16 cellular contexts compared by ENCODE assay signal in the genomic region with DNA sequence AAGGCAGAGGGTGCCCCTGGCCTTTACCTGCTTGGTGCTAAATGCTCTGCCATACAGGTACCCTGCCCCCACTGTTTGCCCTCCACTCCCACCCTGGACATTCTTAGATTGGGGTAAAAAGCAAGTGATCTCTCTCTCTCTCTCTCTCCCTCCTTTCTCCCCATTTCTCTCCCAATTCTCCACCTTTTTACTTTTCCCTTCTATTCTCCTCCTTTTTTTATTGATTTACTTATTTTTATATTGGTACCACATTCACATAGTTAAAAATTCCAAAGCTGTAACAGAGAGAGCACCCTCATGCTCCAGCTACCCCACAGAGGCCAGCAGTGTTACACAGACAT. TPM values are rescaled to one million over a fixed set of nuclear protein-coding genes. Genes with fewer than 3 reads are reported as not detected.
DNase-seq lines count a peak whose midpoint lies in the region; ATAC-seq and TF ChIP-seq lines count a peak whose summit lies in the region.
"Had no signal": no experiment of that assay in that cellular context is flagged by ENCODE, and none has a peak within 500 bp of the region (broad histone marks: within the 10 kb centered on the region; RNA-seq: fewer than 3 reads in every experiment).

No MANE protein-coding gene starts in this region.

- no peak for ATAC-seq in natural killer cell
- no peak for ATAC-seq in natural killer cell treated with Interleukin-12 subunit alpha and Interleukin-12 subunit beta and Interleukin-15 and Interleukin-18, amount 100 ng/mL, for 72 hours
- no peak for ATAC-seq in CD8-positive, alpha-beta T cell
- ATAC-seq in HG03378 (IDR thresholded peaks at IDR 0.05; ENCODE audit: unreplicated experiment) = no peak
- ATAC-seq in left lobe of liver = no peak
- ATAC-seq: lower lobe of right lung had no signal

- H3K4me2 ChIP-seq in mesenchymal stem cell (ENCODE audit: low read length, poor library complexity, severe bottlenecking) = no peak overlapping the region

- peaks cover 16 to 27% of the 10 kb centered on the region in 2 donors for H3K4me1 Mint-ChIP-seq in natural killer cell
- peaks cover 6 to 9% of the 10 kb centered on the region in 2 donors for H3K4me1 Mint-ChIP-seq in natural killer cell treated with Interleukin-12 subunit alpha and Interleukin-12 subunit beta and Interleukin-15 and Interleukin-18, amount 100 ng/mL, for 72 hours (ENCODE audit: low read depth in 2 of 2)
- peaks cover 15% of the 10 kb centered on the region for H3K4me1 Mint-ChIP-seq in CD8-positive, alpha-beta T cell (ENCODE audit: low read depth)

- no peaks in the 10 kb centered on the region for H3K36me3 Mint-ChIP-seq in natural killer cell
- no peaks in the 10 kb centered on the region for H3K36me3 Mint-ChIP-seq in natural killer cell treated with Interleukin-12 subunit alpha and Interleukin-12 subunit beta and Interleukin-15 and Interleukin-18, amount 100 ng/mL, for 72 hours
- H3K36me3 Mint-ChIP-seq in CD8-positive, alpha-beta T cell = peaks cover 53% of the 10 kb centered on the region

- no peak overlapping the region for H2BK12ac ChIP-seq in mesenchymal stem cell (ENCODE audit: low read length in 2 of 2)

- H3K9me3 ChIP-seq in WERI-Rb-1 (ENCODE audit: severe bottlenecking) (no peaks in the 10 kb centered on the region), mesenchymal stem cell (ENCODE audit: control insufficient read depth, low read length) (no peaks in the 10 kb centered on the region)
- H3K9me3 ChIP-seq in CD8-positive, alpha-beta T cell (ENCODE audit: low read length) = no peaks in the 10 kb centered on the region
- H3K9me3 ChIP-seq: BE2C, lower lobe of right lung, SJCRH30 had no signal

- intact Hi-C loops in natural killer cell (cut with micrococcal nuclease) = no loop called here
- intact Hi-C loops in CD8-positive, alpha-beta T cell (cut with DNase I, micrococcal nuclease) = no loop called here

- H3K18ac ChIP-seq in mesenchymal stem cell (ENCODE audit: low read depth in 1 of 2, low read length in 2 of 2) = no peak overlapping the region

- H3K9ac ChIP-seq in mesenchymal stem cell (ENCODE audit: low read length) = no peak overlapping the region

- H3K4me3 ChIP-seq in WERI-Rb-1 (ENCODE audit: low read depth, low read length) (no peak overlapping the region), mesenchymal stem cell (ENCODE audit: insufficient read depth in 1 of 2, low read depth in 1 of 2, low read length in 2 of 2) (no peak overlapping the region)
- H3K4me3 ChIP-seq in CD8-positive, alpha-beta T cell (ENCODE audit: low read depth, low read length) = no peak overlapping the region
- H3K4me3 ChIP-seq: lower lobe of right lung, SJCRH30 had no signal

- H2AK5ac ChIP-seq in mesenchymal stem cell (ENCODE audit: low read length, severe bottlenecking) = peak overlapping the region; percentile 3

- H2BK120ac ChIP-seq in mesenchymal stem cell (ENCODE audit: low read depth, low read length) = no peak overlapping the region

- no peak for DNase-seq in natural killer cell
- DNase-seq in natural killer cell treated with Interleukin-12 subunit alpha and Interleukin-12 subunit beta and Interleukin-15 and Interleukin-18, amount 100 ng/mL, for 72 hours (ENCODE audit: low spot score) = no peak
- DNase-seq in WERI-Rb-1 = no peak
- no peak for DNase-seq in mesenchymal stem cell
- DNase-seq in stimulated activated CD4-positive, alpha-beta T cell treated with anti-CD3 and anti-CD28 coated beads, Interleukin-4, amount 100 ng/mL, for 24 hours = no peak
- no peak for DNase-seq in CD8-positive, alpha-beta T cell
- no peak for DNase-seq in left lobe of liver (ENCODE audit: low spot score)
- DNase-seq: activated B cell treated with CpG ODN at 0.5 μM for 24 hours; BE2C; central memory CD4-positive, alpha-beta T cell; erythroblast; lower lobe of right lung; NCI-H524; posterior cingulate gyrus; SJCRH30 had no signal

- H3K36me3 ChIP-seq in WERI-Rb-1 = peaks cover 68% of the 10 kb centered on the region
- peaks cover 73 to 76% of the 10 kb centered on the region in 2 experiments for H3K36me3 ChIP-seq in mesenchymal stem cell (ENCODE audit: control insufficient read depth in 1 of 2, insufficient read depth in 2 of 2, low read depth in 1 of 2, low read length in 2 of 2)
- H3K36me3 ChIP-seq in CD8-positive, alpha-beta T cell (ENCODE audit: insufficient read depth, low read length) = peaks cover 26% of the 10 kb centered on the region

- CTCF ChIA-PET in CD8-positive, alpha-beta T cell (lab: Charles Lee) = interaction anchor here (0.9 to 16.4 kb wide), 10 partner anchors 9 to 156 kb away, joined by 3 to 427 read pairs (median 5); partner anchors contain the start of gene ID1

- no peaks in the 10 kb centered on the region for H3K9me3 Mint-ChIP-seq in natural killer cell
- no peaks in the 10 kb centered on the region for H3K9me3 Mint-ChIP-seq in natural killer cell treated with Interleukin-12 subunit alpha and Interleukin-12 subunit beta and Interleukin-15 and Interleukin-18, amount 100 ng/mL, for 72 hours
- no peaks in the 10 kb centered on the region for H3K9me3 Mint-ChIP-seq in CD8-positive, alpha-beta T cell
- H3K9me3 Mint-ChIP-seq: activated B cell treated with CpG ODN at 0.5 μM for 24 hours had no signal

- no peak overlapping the region for H2BK5ac ChIP-seq in mesenchymal stem cell (ENCODE audit: low read depth, low read length, poor library complexity, severe bottlenecking)

- H3K14ac ChIP-seq in mesenchymal stem cell (ENCODE audit: low read length in 2 of 2) = no peak overlapping the region

- POLR2A ChIA-PET in CD8-positive, alpha-beta T cell (lab: Charles Lee) = interaction anchor here (0.8 to 1.3 kb wide), 2 partner anchors 37 to 45 kb away, joined by 4 read pairs; partner anchors contain the start of gene ID1

- H2AFZ ChIP-seq in mesenchymal stem cell (ENCODE audit: low read depth, low read length) = no peak overlapping the region

- H3K4me1 ChIP-seq in mesenchymal stem cell (ENCODE audit: control insufficient read depth, insufficient read depth, low read depth, low read length) = peaks cover 53% of the 10 kb centered on the region
- H3K4me1 ChIP-seq in CD8-positive, alpha-beta T cell (ENCODE audit: insufficient read depth, low read length) = peaks cover 7% of the 10 kb centered on the region

- H3K27ac Mint-ChIP-seq in natural killer cell = peak overlapping the region; percentile 39 to 69
- H3K27ac Mint-ChIP-seq in natural killer cell treated with Interleukin-12 subunit alpha and Interleukin-12 subunit beta and Interleukin-15 and Interleukin-18, amount 100 ng/mL, for 72 hours = no peak overlapping the region
- H3K27ac Mint-ChIP-seq in CD8-positive, alpha-beta T cell = no peak overlapping the region
- H3K27ac Mint-ChIP-seq: activated B cell treated with CpG ODN at 0.5 μM for 24 hours had no signal

- H3K27ac ChIP-seq in WERI-Rb-1 (peak overlapping the region; percentile 75), mesenchymal stem cell (ENCODE audit: low read length, poor library complexity, severe bottlenecking) (peak overlapping the region; percentile 0)
- H3K27ac ChIP-seq in CD8-positive, alpha-beta T cell (ENCODE audit: low read depth, low read length) = no peak overlapping the region
- H3K27ac ChIP-seq: lower lobe of right lung, SJCRH30 had no signal

- no peak overlapping the region for H3K4ac ChIP-seq in mesenchymal stem cell (ENCODE audit: low read depth in 1 of 2, low read length in 2 of 2)

- TF ChIP-seq CTCF in natural killer cell (IDR thresholded peaks at IDR 0.05) = no peak
- TF ChIP-seq CTCF in WERI-Rb-1 (IDR thresholded peaks at IDR 0.05; ENCODE audit: low read depth, low read length) = no peak
- no peak for TF ChIP-seq CTCF in CD8-positive, alpha-beta T cell (IDR thresholded peaks at IDR 0.05)

- H4K91ac ChIP-seq in mesenchymal stem cell (ENCODE audit: low read length) = peak overlapping the region; percentile 1

- H3K79me1 ChIP-seq in mesenchymal stem cell (replicated peaks; ENCODE audit: low read length, poor library complexity, severe bottlenecking) = peaks cover 21% of the 10 kb centered on the region

- no peak overlapping the region for H2BK15ac ChIP-seq in mesenchymal stem cell (ENCODE audit: low read depth, poor library complexity, severe bottlenecking)

- H3K4me3 Mint-ChIP-seq in natural killer cell = peak overlapping the region; percentile 9
- H3K4me3 Mint-ChIP-seq in natural killer cell treated with Interleukin-12 subunit alpha and Interleukin-12 subunit beta and Interleukin-15 and Interleukin-18, amount 100 ng/mL, for 72 hours = no peak overlapping the region
- H3K4me3 Mint-ChIP-seq in CD8-positive, alpha-beta T cell = no peak overlapping the region
- H3K4me3 Mint-ChIP-seq: activated B cell treated with CpG ODN at 0.5 μM for 24 hours had no signal

- no peak overlapping the region for H3K23ac ChIP-seq in mesenchymal stem cell (ENCODE audit: low read length in 2 of 2)

- no peak overlapping the region for H4K8ac ChIP-seq in mesenchymal stem cell (ENCODE audit: low read length)

- no peaks in the 10 kb centered on the region for H3K27me3 ChIP-seq in WERI-Rb-1 (ENCODE audit: insufficient read depth, low read depth, severe bottlenecking)
- H3K27me3 ChIP-seq in mesenchymal stem cell (ENCODE audit: control insufficient read depth in 1 of 2, insufficient read depth in 1 of 2, low read length in 2 of 2) = no peaks in the 10 kb centered on the region
- no peaks in the 10 kb centered on the region for H3K27me3 ChIP-seq in CD8-positive, alpha-beta T cell (ENCODE audit: insufficient read depth, low read length)
- H3K27me3 ChIP-seq: BE2C, SJCRH30 had no signal

- no peaks in the 10 kb centered on the region for H3K27me3 Mint-ChIP-seq in natural killer cell (ENCODE audit: low read depth in 2 of 2)
- H3K27me3 Mint-ChIP-seq in natural killer cell treated with Interleukin-12 subunit alpha and Interleukin-12 subunit beta and Interleukin-15 and Interleukin-18, amount 100 ng/mL, for 72 hours = no peaks in the 10 kb centered on the region
- H3K27me3 Mint-ChIP-seq in CD8-positive, alpha-beta T cell (ENCODE audit: low read depth) = no peaks in the 10 kb centered on the region
- H3K27me3 Mint-ChIP-seq: activated B cell treated with CpG ODN at 0.5 μM for 24 hours had no signal

RNA-seq across cellular contexts. Expression of gene ID1, which starts 37.7 kb away (rescaled TPM):
- total RNA-seq in natural killer cell (10 to 100 TPM in 1 of 3 donors, 1 to 10 TPM in 2; 5.6 to 10.1 (median 6.4) TPM), left lobe of liver (37.2 TPM)
- 1 to 10 TPM in 1 of 2 donors, under 1 TPM in 1; 0.52 to 1.4 TPM for total RNA-seq in natural killer cell treated with Interleukin-12 subunit alpha and Interleukin-12 subunit beta and Interleukin-15 and Interleukin-18, amount 100 ng/mL, for 72 hours
- polyA plus RNA-seq in mesenchymal stem cell (2013, experiment 1 of 2) = 260 TPM
- 254 TPM for polyA plus RNA-seq in mesenchymal stem cell (2013, experiment 2 of 2)
- total RNA-seq in CD8-positive, alpha-beta T cell = 10 to 100 TPM in 1 of 2 experiments, 1 to 10 TPM in 1; 8.1 to 11.0 TPM

RNA-seq across cellular contexts. Expression of gene HM13, which starts 53.1 kb away (rescaled TPM):
- total RNA-seq in natural killer cell (100 to 1,000 TPM in 2 of 3 donors, 10 to 100 TPM in 1; 97.5 to 135 (median 104) TPM), left lobe of liver (147 TPM)
- 100 to 1,000 TPM; 233 to 257 TPM for total RNA-seq in natural killer cell treated with Interleukin-12 subunit alpha and Interleukin-12 subunit beta and Interleukin-15 and Interleukin-18, amount 100 ng/mL, for 72 hours
- 291 TPM for polyA plus RNA-seq in mesenchymal stem cell (2013, experiment 1 of 2)
- 287 TPM for polyA plus RNA-seq in mesenchymal stem cell (2013, experiment 2 of 2)
- total RNA-seq in CD8-positive, alpha-beta T cell = 100 to 1,000 TPM; 106 to 107 TPM

Comparison
In these comparisons a context has a peak if more than half of its experiments do, and no peak if none do; other contexts are left out.
1. H3K27ac Mint-ChIP-seq: peak in natural killer cell (2 of 2); none in natural killer cell treated with Interleukin-12 subunit alpha and Interleukin-12 subunit beta and Interleukin-15 and Interleukin-18, amount 100 ng/mL, for 72 hours (0 of 2) and CD8-positive, alpha-beta T cell (single experiment).